ENCODE assay signal across 11 cellular contexts in genomic region chr13:100657881-100658315, GRCh38. TPM values are rescaled to one million over a fixed set of nuclear protein-coding genes. Genes with fewer than 3 reads are reported as not detected.
DNase-seq lines count a peak whose midpoint lies in the region; ATAC-seq, FAIRE-seq and TF ChIP-seq lines count a peak whose summit lies in the region.
"Had no signal": no experiment of that assay in that cellular context is flagged by ENCODE, and none has a peak within 500 bp of the region (broad histone marks: within the 10 kb centered on the region; RNA-seq: fewer than 3 reads in every experiment).

No MANE protein-coding gene starts in this region.

- ATAC-seq in GM18511 (IDR thresholded peaks at IDR 0.05; ENCODE audit: unreplicated experiment) = peak; percentile 35
- ATAC-seq in HG02759 (IDR thresholded peaks at IDR 0.05; ENCODE audit: unreplicated experiment) = peak; percentile 9
- ATAC-seq in GM19351 (IDR thresholded peaks at IDR 0.05; ENCODE audit: unreplicated experiment) = no peak

- H3K4me1 Mint-ChIP-seq in nephron progenitor cell = peaks cover 18% of the 10 kb centered on the region

- no peak overlapping the region for H3K4me3 Mint-ChIP-seq in nephron progenitor cell

- no peak for TF ChIP-seq POLR2A in H54 (IDR thresholded peaks at IDR 0.05; ENCODE audit: low read depth, low read length)

- H3K36me3 Mint-ChIP-seq in nephron progenitor cell (ENCODE audit: low read depth) = peaks cover 80% of the 10 kb centered on the region

- peak in 53 of 56 donors; percentile 20 to 90 (median 66) for DNase-seq in amygdala (lab: John Stamatoyannopoulos, UW)
- no peak for DNase-seq in nephron progenitor cell
- DNase-seq in H54 (ENCODE audit: insufficient read length, low spot score) = no peak
- DNase-seq in mucosa of gallbladder (ENCODE audit: low spot score) = no peak
- DNase-seq: activated CD8-positive, alpha-beta memory T cell treated with anti-CD3 and anti-CD28 coated beads for 24 hours; IMR-90; NCI-H1930 had no signal

- no peaks in the 10 kb centered on the region for H3K9me3 Mint-ChIP-seq in nephron progenitor cell

- H3K27ac Mint-ChIP-seq in nephron progenitor cell = peak overlapping the region; percentile 91

- no peak for FAIRE-seq in H54 (lab: Jason Lieb, UNC)
- FAIRE-seq: endometrium had no signal

- H3K27me3 Mint-ChIP-seq in nephron progenitor cell (ENCODE audit: low read depth, poor library complexity) = no peaks in the 10 kb centered on the region

- no peak for TF ChIP-seq CTCF in nephron progenitor cell (IDR thresholded peaks at IDR 0.05)

RNA-seq across cellular contexts. Expression of gene TMTC4, which starts 16.7 kb away (rescaled TPM):
- 24.3 TPM for total RNA-seq in mucosa of gallbladder

Comparison
In these comparisons a context has a peak if more than half of its experiments do, and no peak if none do; other contexts are left out.
1. DNase-seq: peak in amygdala (53 of 56); none in nephron progenitor cell (single experiment), H54 (single experiment) and mucosa of gallbladder (single experiment).